Comparison of ENCODE assay signal across 25 cellular contexts in genomic region chr5:172705576-172706084, GRCh38.
"Had no signal": no experiment of that assay in that cellular context is flagged by ENCODE, and none has a peak within 500 bp of the region (broad histone marks: within the 10 kb centered on the region; RNA-seq: fewer than 3 reads in every experiment).

No MANE protein-coding gene starts in this region.

- H3K27ac Mint-ChIP-seq: activated CD4-positive, alpha-beta T cell treated with anti-CD3 and anti-CD28 coated beads, Interleukin-2, amount 10 ng/mL, durations not matched to agents 7 days and 5 days; activated CD8-positive, alpha-beta memory T cell treated with anti-CD3 and anti-CD28 coated beads, Interleukin-2, amount 10 ng/mL, durations not matched to agents 7 days and 5 days; activated CD8-positive, alpha-beta T cell treated with anti-CD3 and anti-CD28 coated beads for 36 hours; activated naive CD4-positive, alpha-beta T cell treated with anti-CD3 and anti-CD28 coated beads, Interleukin-2, amount 50 U/mL, for 72 hours; brain; naive B cell; stimulated activated effector memory CD8-positive, alpha-beta T cell treated with anti-CD3 and anti-CD28 coated beads, Interleukin-12 subunit alpha, Interleukin-12 subunit beta, amount 100 ng/mL, for 72 hours; T-helper 2 cell treated with Interferon-gamma antibody and Interleukin-4, amounts not matched to agents 5 μg/mL and 100 μg/mL, for 36 hours had no signal

- H3K4me3 Mint-ChIP-seq: activated CD4-positive, alpha-beta T cell treated with anti-CD3 and anti-CD28 coated beads, Interleukin-2, amount 10 ng/mL, durations not matched to agents 7 days and 5 days; activated CD8-positive, alpha-beta memory T cell treated with anti-CD3 and anti-CD28 coated beads, Interleukin-2, amount 10 ng/mL, durations not matched to agents 7 days and 5 days; activated CD8-positive, alpha-beta T cell treated with anti-CD3 and anti-CD28 coated beads for 36 hours; brain; naive B cell; stimulated activated effector memory CD8-positive, alpha-beta T cell treated with anti-CD3 and anti-CD28 coated beads, Interleukin-12 subunit alpha, Interleukin-12 subunit beta, amount 100 ng/mL, for 72 hours; stimulated activated naive CD8-positive, alpha-beta T cell treated with anti-CD3 and anti-CD28 coated beads, Interleukin-15, amount 100 ng/mL, for 72 hours; T-helper 2 cell treated with Interferon-gamma antibody and Interleukin-4, amounts not matched to agents 5 μg/mL and 100 μg/mL, for 36 hours had no signal

- DNase-seq: activated CD4-positive, alpha-beta T cell treated with anti-CD3 and anti-CD28 coated beads, Interleukin-2, amount 10 ng/mL, durations not matched to agents 7 days and 5 days; activated CD8-positive, alpha-beta memory T cell treated with anti-CD3 and anti-CD28 coated beads, Interleukin-2, amount 10 ng/mL, durations not matched to agents 7 days and 5 days; activated CD8-positive, alpha-beta T cell treated with anti-CD3 and anti-CD28 coated beads for 36 hours; activated gamma-delta T cell treated with Interleukin-2 at 50 U/mL for 16 hours; activated T-cell treated with anti-CD3 and anti-CD28 coated beads for 4 hours; caudate nucleus; dermis blood vessel endothelial cell; effector CD8-positive, alpha-beta T cell; heart right ventricle; naive B cell; nucleus accumbens; stimulated activated CD4-positive, alpha-beta T cell treated with anti-CD3 and anti-CD28 coated beads, Interleukin-2, amount 100 ng/mL, for 24 hours; stimulated activated naive CD8-positive, alpha-beta T cell treated with anti-CD3 and anti-CD28 coated beads, Interleukin-15, amount 100 ng/mL, for 72 hours; tibial artery had no signal

- H3K4me3 ChIP-seq: gastroesophageal sphincter, heart right ventricle, lung, right lobe of liver, skin epidermis, tibial artery had no signal

- H3K9me3 Mint-ChIP-seq: activated CD4-positive, alpha-beta T cell treated with anti-CD3 and anti-CD28 coated beads, Interleukin-2, amount 10 ng/mL, durations not matched to agents 7 days and 5 days; activated CD8-positive, alpha-beta T cell treated with anti-CD3 and anti-CD28 coated beads for 36 hours; activated naive CD4-positive, alpha-beta T cell treated with anti-CD3 and anti-CD28 coated beads, Interleukin-2, amount 50 U/mL, for 72 hours; brain; naive B cell; stimulated activated effector memory CD8-positive, alpha-beta T cell treated with anti-CD3 and anti-CD28 coated beads, Interleukin-12 subunit alpha, Interleukin-12 subunit beta, amount 100 ng/mL, for 72 hours; stimulated activated naive CD8-positive, alpha-beta T cell treated with anti-CD3 and anti-CD28 coated beads, Interleukin-15, amount 100 ng/mL, for 72 hours; T-helper 2 cell treated with Interferon-gamma antibody and Interleukin-4, amounts not matched to agents 5 μg/mL and 100 μg/mL, for 36 hours had no signal

- ATAC-seq: activated CD4-positive, CD25-positive, alpha-beta regulatory T cell treated with anti-CD3 and anti-CD28 coated beads, Interleukin-2, amount 50 U/mL, for 24 hours; activated CD8-positive, alpha-beta memory T cell treated with anti-CD3 and anti-CD28 coated beads, Interleukin-2, amount 10 ng/mL, durations not matched to agents 7 days and 5 days; activated CD8-positive, alpha-beta T cell treated with anti-CD3 and anti-CD28 coated beads for 36 hours; activated naive CD4-positive, alpha-beta T cell treated with anti-CD3 and anti-CD28 coated beads, Interleukin-2, amount 50 U/mL, for 72 hours; esophagus mucosa; gastroesophageal sphincter; heart right ventricle; left lobe of liver; right lobe of liver; stimulated activated effector memory CD8-positive, alpha-beta T cell treated with anti-CD3 and anti-CD28 coated beads, Interleukin-12 subunit alpha, Interleukin-12 subunit beta, amount 100 ng/mL, for 72 hours; stimulated activated naive CD8-positive, alpha-beta T cell treated with anti-CD3 and anti-CD28 coated beads, Interleukin-15, amount 100 ng/mL, for 72 hours had no signal

- H3K36me3 Mint-ChIP-seq: activated CD8-positive, alpha-beta memory T cell treated with anti-CD3 and anti-CD28 coated beads, Interleukin-2, amount 10 ng/mL, durations not matched to agents 7 days and 5 days; activated naive CD4-positive, alpha-beta T cell treated with anti-CD3 and anti-CD28 coated beads, Interleukin-2, amount 50 U/mL, for 72 hours; brain; naive B cell; stimulated activated effector memory CD8-positive, alpha-beta T cell treated with anti-CD3 and anti-CD28 coated beads, Interleukin-12 subunit alpha, Interleukin-12 subunit beta, amount 100 ng/mL, for 72 hours had no signal
